Comparison of ENCODE assay signal across 17 cellular contexts in genomic region chr19:1425902-1426301, GRCh38. TPM values are rescaled to one million over a fixed set of nuclear protein-coding genes. Genes with fewer than 3 reads are reported as not detected.
A peak's percentile ranks its signal among the peaks of the same experiment; 100 is the strongest.
DNase-seq lines count a peak whose midpoint lies in the region; ATAC-seq and TF ChIP-seq lines count a peak whose summit lies in the region.
"Had no signal": no experiment of that assay in that cellular context is flagged by ENCODE, and none has a peak within 500 bp of the region (broad histone marks: within the 10 kb centered on the region; RNA-seq: fewer than 3 reads in every experiment).

No MANE protein-coding gene starts in this region.

- DNase-seq in HCT116 (ENCODE audit: low read depth, low spot score) (no peak), endodermal cell (no peak), type B pancreatic cell (ENCODE audit: extremely low spot score, unreplicated experiment) (no peak), DMS153 treated with DMSO at 0.1 percent for 48 hours (lab: John Stamatoyannopoulos, UW; ENCODE audit: unreplicated experiment) (no peak)
- DNase-seq: ACHN; Calu3; CD4-positive, alpha-beta memory T cell; DMS79; NCI-H1436; NCI-H2029; NCI-H2171 treated with DMSO at 0.1 percent for 48 hours; NCI-H82; PC-9 had no signal

- no peak for TF ChIP-seq CTCF in HCT116 (IDR thresholded peaks at IDR 0.05 in 2 of 3, conservative IDR thresholded peaks at IDR 0.05 in 1 of 3; ENCODE audit: borderline replicate concordance in 1 of 3, insufficient read depth in 1 of 3, low read depth in 2 of 3, low read length in 2 of 3)
- TF ChIP-seq CTCF in endodermal cell (conservative IDR thresholded peaks at IDR 0.05), result no peak
- no peak for TF ChIP-seq CTCF in nephron (IDR thresholded peaks at IDR 0.05; ENCODE audit: unreplicated experiment in 3 of 3)
- no peak for TF ChIP-seq CTCF in type B pancreatic cell (conservative IDR thresholded peaks at IDR 0.05)

- H4K20me1 ChIP-seq in HCT116 (ENCODE audit: insufficient read depth), result no peaks in the 10 kb centered on the region

- H3K36me3 Mint-ChIP-seq in endodermal cell (ENCODE audit: low read depth), result peaks cover 47% of the 10 kb centered on the region
- H3K36me3 Mint-ChIP-seq in nephron (ENCODE audit: low read depth), result peaks cover 38% of the 10 kb centered on the region
- H3K36me3 Mint-ChIP-seq in type B pancreatic cell, result peaks cover 17% of the 10 kb centered on the region

- H3K27me3 ChIP-seq in HCT116 (ENCODE audit: insufficient read depth, low read length) (no peaks in the 10 kb centered on the region), endodermal cell (ENCODE audit: control insufficient read depth, insufficient read depth, low read length, poor library complexity, severe bottlenecking) (no peaks in the 10 kb centered on the region)

- peaks cover 93% of the 10 kb centered on the region for H3K79me2 ChIP-seq in HCT116 (ENCODE audit: insufficient read depth, low read length)

- H3K27ac Mint-ChIP-seq in endodermal cell (peak overlapping the region; percentile 55), nephron (peak overlapping the region in 2 of 3 experiments; percentile 31 to 80), type B pancreatic cell (peak overlapping the region; percentile 51)

- H3K9me3 ChIP-seq in HCT116 (ENCODE audit: control insufficient read depth in 1 of 2, insufficient read depth in 1 of 2, low read depth in 1 of 2, low read length in 2 of 2) (no peaks in the 10 kb centered on the region), endodermal cell (ENCODE audit: control insufficient read depth, low read length) (no peaks in the 10 kb centered on the region)

- CTCF ChIA-PET in HCT116 (lab: Charles Lee), result no interaction called here

- H3K36me3 ChIP-seq in HCT116 (ENCODE audit: control insufficient read depth in 1 of 2, insufficient read depth in 2 of 2, low read length in 2 of 2), result peaks cover 47 to 69% of the 10 kb centered on the region in 2 experiments
- H3K36me3 ChIP-seq in endodermal cell (ENCODE audit: control insufficient read depth, insufficient read depth, low read length), result peaks cover 82% of the 10 kb centered on the region

- RAD21 ChIA-PET in HCT116 (lab: Charles Lee; ENCODE audit: low non-redundant PET in 1 of 2, low total read pairs in 2 of 2, uncharacterized antibody in 2 of 2, unreplicated experiment in 2 of 2), result no interaction called here

- no peaks in the 10 kb centered on the region for H3K9me2 ChIP-seq in HCT116 (ENCODE audit: insufficient read depth)

- POLR2A ChIA-PET in HCT116 (lab: Charles Lee), result no interaction called here

- H3K27ac ChIP-seq in HCT116 (ENCODE audit: low read depth, low read length), result no peak overlapping the region
- H3K27ac ChIP-seq in endodermal cell (ENCODE audit: low read depth, low read length), result peak overlapping the region; percentile 71
- H3K27ac ChIP-seq: KMS-11, PC-9 had no signal

- intact Hi-C loops in HCT116 (cut with micrococcal nuclease), result no loop called here

- H3K4me1 ChIP-seq in HCT116 (ENCODE audit: control insufficient read depth in 1 of 2, insufficient read depth in 2 of 2, low read length in 2 of 2) (no peaks in the 10 kb centered on the region), endodermal cell (ENCODE audit: control insufficient read depth, insufficient read depth, low read length) (no peaks in the 10 kb centered on the region)

- no peak overlapping the region for H3K4me2 ChIP-seq in HCT116 (ENCODE audit: low read length)
- H3K4me2 ChIP-seq: KMS-11, PC-9 had no signal

- TSS peak; percentile 4 for BruUV-seq in HCT116 (replicated peaks; lab: Mats Ljungman, UMichigan)

- no peak for ATAC-seq in HCT116
- no peak for ATAC-seq in GM18502 (IDR thresholded peaks at IDR 0.05; ENCODE audit: poor library complexity, unreplicated experiment)
- no peak for ATAC-seq in GM21723 (IDR thresholded peaks at IDR 0.05; ENCODE audit: unreplicated experiment)

- H3K4me3 Mint-ChIP-seq in endodermal cell, result no peak overlapping the region
- no peak overlapping the region for H3K4me3 Mint-ChIP-seq in nephron
- no peak overlapping the region for H3K4me3 Mint-ChIP-seq in type B pancreatic cell
- H3K4me3 Mint-ChIP-seq: CD4-positive, alpha-beta memory T cell had no signal

- H3K4me3 ChIP-seq in HCT116 (replicated peaks in 1 of 2; ENCODE audit: low read depth in 1 of 2, low read length in 2 of 2) (no peak overlapping the region), endodermal cell (ENCODE audit: low read length) (no peak overlapping the region)
- H3K4me3 ChIP-seq: PC-9 had no signal

- H3K4me1 Mint-ChIP-seq in endodermal cell (no peaks in the 10 kb centered on the region), nephron (peaks cover 39% of the 10 kb centered on the region), type B pancreatic cell (ENCODE audit: unreplicated experiment) (peaks cover 12% of the 10 kb centered on the region)

- H3K27me3 Mint-ChIP-seq in endodermal cell (ENCODE audit: insufficient read depth), result no peaks in the 10 kb centered on the region
- H3K27me3 Mint-ChIP-seq in nephron (ENCODE audit: low read depth), result no peaks in the 10 kb centered on the region
- H3K27me3 Mint-ChIP-seq in type B pancreatic cell, result no peaks in the 10 kb centered on the region
- H3K27me3 Mint-ChIP-seq: CD4-positive, alpha-beta memory T cell had no signal

- H2AFZ ChIP-seq in HCT116 (ENCODE audit: low read depth, low read length, poor library complexity, severe bottlenecking), result no peak overlapping the region
- H2AFZ ChIP-seq: PC-9 had no signal

- WGBS in endodermal cell (ENCODE audit: insufficient coverage in 1 of 2, insufficient read length in 1 of 2), 2 experiments, result 91 to 95% methylated on average over 11 to 14 of the region's 14 CpGs

- H3K9ac ChIP-seq in HCT116 (ENCODE audit: low read length), result no peak overlapping the region
- H3K9ac ChIP-seq in endodermal cell (ENCODE audit: extremely low read depth, low read length, poor library complexity, severe bottlenecking), result no peak overlapping the region
- H3K9ac ChIP-seq: KMS-11 had no signal

- no peak for TF ChIP-seq POLR2A in HCT116 (IDR thresholded peaks at IDR 0.05; ENCODE audit: borderline replicate concordance, extremely low read depth, insufficient read depth, insufficient read length)

- TF ChIP-seq RAD21 in HCT116 (IDR thresholded peaks at IDR 0.05; ENCODE audit: low read depth), result no peak

- no peaks in the 10 kb centered on the region for H3K9me3 Mint-ChIP-seq in endodermal cell
- H3K9me3 Mint-ChIP-seq in nephron, result no peaks in the 10 kb centered on the region
- H3K9me3 Mint-ChIP-seq in type B pancreatic cell, result no peaks in the 10 kb centered on the region

TF ChIP-seq in HCT116, 20 proteins besides CTCF, POLR2A, EP300 and RAD21:
- no peak for TF ChIP-seq EZH2phosphoT487 (IDR thresholded peaks at IDR 0.05; ENCODE audit: borderline replicate concordance)

RNA-seq across cellular contexts. Expression of gene RPS15, which starts 12.3 kb away (rescaled TPM):
- total RNA-seq in HCT116 (2021; ENCODE audit: unreplicated experiment) (1,862 TPM), endodermal cell (1,000 to 10,000 TPM; 1,298 to 1,321 TPM), type B pancreatic cell (ENCODE audit: low replicate concordance) (1,251 and 1,344 TPM in 2 replicates)
- 2,807 and 2,860 TPM in 2 replicates for polyA plus RNA-seq in HCT116 (2012)
- 2,005 TPM for polyA plus RNA-seq in endodermal cell (2013, experiment 1 of 2)
- polyA plus RNA-seq in endodermal cell (2013, experiment 2 of 2), result 1,939 TPM

RNA-seq across cellular contexts. Expression of gene DAZAP1, which starts 18.5 kb away (rescaled TPM):
- total RNA-seq in HCT116 (2021; ENCODE audit: unreplicated experiment) (191 TPM), endodermal cell (100 to 1,000 TPM; 154 to 179 TPM), type B pancreatic cell (ENCODE audit: low replicate concordance) (124 and 141 TPM in 2 replicates)
- polyA plus RNA-seq in HCT116 (2012), result 98.2 and 111 TPM in 2 replicates
- 94.3 TPM for polyA plus RNA-seq in endodermal cell (2013, experiment 1 of 2)
- polyA plus RNA-seq in endodermal cell (2013, experiment 2 of 2), result 85.7 TPM

RNA-seq across cellular contexts. Expression of gene APC2, which starts 24.0 kb away (rescaled TPM):
- total RNA-seq in HCT116 (2021; ENCODE audit: unreplicated experiment) (1.6 TPM), endodermal cell (under 1 TPM; 0.38 to 0.57 TPM), type B pancreatic cell (ENCODE audit: low replicate concordance) (1.2 and 9.2 TPM in 2 replicates)
- polyA plus RNA-seq in HCT116 (2012), result 0.62 and 0.66 TPM in 2 replicates
- polyA plus RNA-seq in endodermal cell (2013, experiment 1 of 2), result 23.2 TPM
- polyA plus RNA-seq in endodermal cell (2013, experiment 2 of 2), result 22.1 TPM
- total RNA-seq: CD4-positive, alpha-beta memory T cell had no signal
- polyA plus RNA-seq: CD4-positive, alpha-beta memory T cell had no signal

RNA-seq across cellular contexts. Expression of gene GAMT, which starts 24.6 kb away (rescaled TPM):
- total RNA-seq in HCT116 (2021; ENCODE audit: unreplicated experiment) (102 TPM), endodermal cell (10 to 100 TPM; 38.4 to 49.6 TPM), type B pancreatic cell (ENCODE audit: low replicate concordance) (33.7 and 37.9 TPM in 2 replicates)
- 105 and 119 TPM in 2 replicates for polyA plus RNA-seq in HCT116 (2012)
- 35.0 TPM for polyA plus RNA-seq in endodermal cell (2013, experiment 1 of 2)
- 29.8 TPM for polyA plus RNA-seq in endodermal cell (2013, experiment 2 of 2)

RNA-seq across cellular contexts. Expression of gene NDUFS7, which starts 42.2 kb away (rescaled TPM):
- 114 TPM for total RNA-seq in HCT116 (2021; ENCODE audit: unreplicated experiment)
- polyA plus RNA-seq in HCT116 (2012), result 110 and 137 TPM in 2 replicates
- total RNA-seq in endodermal cell, result 10 to 100 TPM; 57.0 to 62.5 TPM
- 87.8 TPM for polyA plus RNA-seq in endodermal cell (2013, experiment 1 of 2)
- polyA plus RNA-seq in endodermal cell (2013, experiment 2 of 2), result 64.6 TPM
- 83.3 and 98.3 TPM in 2 replicates for total RNA-seq in type B pancreatic cell (ENCODE audit: low replicate concordance)
